Comparison of ENCODE assay signal across 18 cellular contexts in the genomic region with DNA sequence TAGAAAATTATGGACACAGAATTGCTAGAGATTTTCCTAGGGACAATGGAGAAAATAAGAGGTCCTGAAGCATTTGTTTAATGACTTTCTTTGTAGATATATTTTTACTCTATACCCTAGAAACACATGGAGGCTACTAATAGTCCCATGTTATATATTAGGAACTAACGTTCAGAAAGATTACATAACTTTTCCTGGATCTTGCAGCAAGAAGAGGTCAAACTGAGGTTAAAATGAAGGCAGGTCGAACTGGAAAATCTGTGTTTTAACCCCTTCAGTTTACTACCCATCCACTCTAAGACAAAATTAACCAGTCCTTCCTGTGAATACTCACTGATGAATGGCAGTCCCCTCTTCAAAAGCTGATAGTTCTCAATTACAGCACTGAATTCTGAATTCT.
"Had no signal": no experiment of that assay in that cellular context is flagged by ENCODE, and none has a peak within 500 bp of the region (broad histone marks: within the 10 kb centered on the region; RNA-seq: fewer than 3 reads in every experiment).

No MANE protein-coding gene starts in this region.

- H3K27me3 Mint-ChIP-seq: activated B cell treated with CpG ODN at 0.5 μM for 24 hours; activated CD4-positive, alpha-beta memory T cell treated with anti-CD3 and anti-CD28 coated beads for 36 hours; activated naive CD8-positive, alpha-beta T cell treated with anti-CD3 and anti-CD28 coated beads, Interleukin-2, amount 10 ng/mL, durations not matched to agents 7 days and 5 days; effector memory CD8-positive, alpha-beta T cell; naive B cell had no signal

- H3K27ac ChIP-seq: tibial artery had no signal

- H3K9me3 Mint-ChIP-seq: activated CD4-positive, alpha-beta memory T cell treated with anti-CD3 and anti-CD28 coated beads for 36 hours; activated T-helper 2 cell treated with anti-CD3 and anti-CD28 coated beads, Interferon-gamma antibody, Interleukin-2, Interleukin-4, amounts not matched to agents 10 μg/mL and 5 μg/mL and 100 μg/mL, durations not matched to agents 14 hours and 24 hours and 36 hours; effector memory CD8-positive, alpha-beta T cell; T-helper 2 cell treated with Interferon-gamma antibody and Interleukin-4, amounts not matched to agents 5 μg/mL and 100 μg/mL, for 36 hours had no signal

- FAIRE-seq: islet of Langerhans, urothelium cell line had no signal

- H3K9me3 ChIP-seq: tibial artery had no signal

- H3K27me3 ChIP-seq: tibial artery had no signal

- ATAC-seq: effector memory CD8-positive, alpha-beta T cell; stimulated activated naive CD8-positive, alpha-beta T cell treated with anti-CD3 and anti-CD28 coated beads, Interleukin-15, Interleukin-2, amounts not matched to agents 100 U/mL and 50 U/mL, for 24 hours had no signal

- H3K4me3 Mint-ChIP-seq: activated B cell treated with CpG ODN at 0.5 μM for 24 hours; activated CD4-positive, alpha-beta memory T cell treated with anti-CD3 and anti-CD28 coated beads for 36 hours; activated naive CD8-positive, alpha-beta T cell treated with anti-CD3 and anti-CD28 coated beads, Interleukin-2, amount 10 ng/mL, durations not matched to agents 7 days and 5 days; effector memory CD8-positive, alpha-beta T cell; naive B cell; neural crest cell; T-helper 2 cell treated with Interferon-gamma antibody and Interleukin-4, amounts not matched to agents 5 μg/mL and 100 μg/mL, for 36 hours had no signal

- H3K36me3 ChIP-seq: tibial artery had no signal

- H3K27ac Mint-ChIP-seq: activated B cell treated with CpG ODN at 0.5 μM for 24 hours; activated CD4-positive, alpha-beta memory T cell treated with anti-CD3 and anti-CD28 coated beads for 36 hours; activated naive CD8-positive, alpha-beta T cell treated with anti-CD3 and anti-CD28 coated beads, Interleukin-2, amount 10 ng/mL, durations not matched to agents 7 days and 5 days; activated T-helper 2 cell treated with anti-CD3 and anti-CD28 coated beads, Interferon-gamma antibody, Interleukin-2, Interleukin-4, amounts not matched to agents 10 μg/mL and 5 μg/mL and 100 μg/mL, durations not matched to agents 14 hours and 24 hours and 36 hours; effector memory CD8-positive, alpha-beta T cell; naive B cell; T-helper 2 cell treated with Interferon-gamma antibody and Interleukin-4, amounts not matched to agents 5 μg/mL and 100 μg/mL, for 36 hours had no signal

- H3K36me3 Mint-ChIP-seq: activated CD4-positive, alpha-beta memory T cell treated with anti-CD3 and anti-CD28 coated beads for 36 hours; activated naive CD8-positive, alpha-beta T cell treated with anti-CD3 and anti-CD28 coated beads, Interleukin-2, amount 10 ng/mL, durations not matched to agents 7 days and 5 days; naive B cell had no signal

- DNase-seq: activated B cell treated with CpG ODN at 0.5 μM for 24 hours; activated CD4-positive, alpha-beta memory T cell treated with anti-CD3 and anti-CD28 coated beads for 36 hours; activated CD4-positive, alpha-beta T cell treated with anti-CD3 and anti-CD28 coated beads for 4 hours; activated naive CD4-positive, alpha-beta T cell treated with Interleukin-2 at 50 U/mL for 16 hours; activated naive CD8-positive, alpha-beta T cell treated with anti-CD3 and anti-CD28 coated beads, Interleukin-2, amount 10 ng/mL, durations not matched to agents 7 days and 5 days; amygdala; caudate nucleus; effector memory CD8-positive, alpha-beta T cell; naive B cell; retina; stimulated activated naive CD8-positive, alpha-beta T cell treated with anti-CD3 and anti-CD28 coated beads, Interleukin-15, Interleukin-2, amounts not matched to agents 100 U/mL and 50 U/mL, for 24 hours; substantia nigra; tibial artery had no signal

- H3K4me1 Mint-ChIP-seq: activated B cell treated with CpG ODN at 0.5 μM for 24 hours; activated naive CD8-positive, alpha-beta T cell treated with anti-CD3 and anti-CD28 coated beads, Interleukin-2, amount 10 ng/mL, durations not matched to agents 7 days and 5 days; naive B cell; neural crest cell had no signal

- H3K4me1 ChIP-seq: tibial artery had no signal

- H3K4me3 ChIP-seq: tibial artery had no signal
